ENCODE assay signal across 24 cellular contexts in the genomic region with DNA sequence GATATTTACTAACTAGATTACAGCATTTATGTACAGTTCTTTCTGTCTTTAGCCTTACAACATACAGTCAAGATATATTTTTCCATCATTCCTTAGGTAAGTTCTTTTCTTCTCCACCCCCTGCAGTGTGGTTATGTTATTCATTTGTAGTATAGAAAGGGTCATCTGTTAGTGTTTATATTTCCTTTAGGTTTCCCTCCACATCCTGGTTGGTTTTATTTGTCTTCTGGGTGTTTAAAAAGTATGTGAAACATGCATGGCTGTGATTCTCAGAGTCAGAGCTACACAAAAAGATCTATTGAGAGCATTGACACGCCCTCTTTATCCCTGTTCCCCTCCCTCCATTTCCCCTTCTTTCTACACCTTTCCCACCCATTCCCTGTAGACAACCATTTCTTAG. TPM values are rescaled to one million over a fixed set of nuclear protein-coding genes. Genes with fewer than 3 reads are reported as not detected.
DNase-seq lines count a peak whose midpoint lies in the region; ATAC-seq, FAIRE-seq and TF ChIP-seq lines count a peak whose summit lies in the region.
"Had no signal": no experiment of that assay in that cellular context is flagged by ENCODE, and none has a peak within 500 bp of the region (broad histone marks: within the 10 kb centered on the region; RNA-seq: fewer than 3 reads in every experiment).

No MANE protein-coding gene starts in this region.

- peak overlapping the region; percentile 55 for H2BK5ac ChIP-seq in IMR-90 (ENCODE audit: low read depth, low read length, poor library complexity, severe bottlenecking)

- WGBS in IMR-90 (ENCODE audit: extremely low coverage in 2 of 2, insufficient read length in 1 of 2), 2 experiments, result no CpG with 5 or more reads among the region's 1 CpG
- WGBS in psoas muscle, 3 donors, result 91 to 100% (median 98%) methylated on average over 1 of the region's 1 CpG

- H3K18ac ChIP-seq in IMR-90 (ENCODE audit: low read depth, low read length), result no peak overlapping the region

- H2AK5ac ChIP-seq in IMR-90 (ENCODE audit: low read depth, low read length), result peak overlapping the region; percentile 70; the same call in 1 of the 2 replicates

- CTCF ChIA-PET in IMR-90 (lab: Yijun Ruan, JAX), result no interaction called here

- TF ChIP-seq RAD21 in IMR-90 (IDR thresholded peaks at IDR 0.05; ENCODE audit: low read length), result no peak

- TF ChIP-seq POLR2A in IMR-90 (IDR thresholded peaks at IDR 0.05; ENCODE audit: low read depth, low read length), result no peak

- no peak overlapping the region for H4K8ac ChIP-seq in IMR-90 (ENCODE audit: low read depth in 2 of 2, low read length in 2 of 2)

- H3K4me3 Mint-ChIP-seq in astrocyte (ENCODE audit: unreplicated experiment), result no peak overlapping the region
- H3K4me3 Mint-ChIP-seq: activated CD4-positive, alpha-beta T cell treated with anti-CD3 and anti-CD28 coated beads for 36 hours; CD8-positive, alpha-beta memory T cell; IgD-negative memory B cell; stimulated activated effector memory CD8-positive, alpha-beta T cell treated with anti-CD3 and anti-CD28 coated beads, Interleukin-12 subunit alpha, Interleukin-12 subunit beta, amount 100 ng/mL, for 72 hours had no signal

- H4K20me1 ChIP-seq in IMR-90 (ENCODE audit: insufficient read depth, low read length) (peaks cover 7% of the 10 kb centered on the region; the same call in 1 of the 2 replicates), astrocyte (ENCODE audit: insufficient read depth, low read length) (peaks cover 49% of the 10 kb centered on the region)

- H3K27ac Mint-ChIP-seq in astrocyte (ENCODE audit: unreplicated experiment), result peak overlapping the region; percentile 35
- H3K27ac Mint-ChIP-seq: activated CD4-positive, alpha-beta T cell treated with anti-CD3 and anti-CD28 coated beads for 36 hours; IgD-negative memory B cell; stimulated activated effector memory CD8-positive, alpha-beta T cell treated with anti-CD3 and anti-CD28 coated beads, Interleukin-12 subunit alpha, Interleukin-12 subunit beta, amount 100 ng/mL, for 72 hours had no signal

- DNase-seq in EL, result peak; percentile 47
- DNase-seq in IMR-90, result peak; percentile 33
- DNase-seq in astrocyte (ENCODE audit: low read depth), result no peak
- DNase-seq in mucosa of descending colon, result no peak
- DNase-seq in stimulated activated CD4-positive, alpha-beta T cell treated with anti-CD3 and anti-CD28 coated beads, Interleukin-2, amount 100 ng/mL, for 48 hours, result no peak
- no peak for DNase-seq in psoas muscle
- DNase-seq in NOMO-1 treated with DMSO at 0.1 percent for 48 hours (lab: John Stamatoyannopoulos, UW; ENCODE audit: unreplicated experiment), result no peak
- DNase-seq: activated CD4-positive, alpha-beta T cell treated with anti-CD3 and anti-CD28 coated beads for 36 hours; activated CD8-positive, alpha-beta memory T cell treated with anti-CD3 and anti-CD28 coated beads, Interleukin-2, amount 50 U/mL, for 4 hours; activated effector memory CD4-positive, alpha-beta T cell treated with Interleukin-2 at 50 U/mL for 16 hours; amniotic stem cell; CD8-positive, alpha-beta memory T cell; central memory CD4-positive, alpha-beta T cell; DMS79 treated with DMSO at 0.1 percent for 48 hours; effector CD8-positive, alpha-beta T cell; esophagus squamous epithelium; H7; left ventricle myocardium inferior; retina had no signal

- no peaks in the 10 kb centered on the region for H3K27me3 Mint-ChIP-seq in astrocyte (ENCODE audit: low read depth, unreplicated experiment)
- H3K27me3 Mint-ChIP-seq: activated CD4-positive, alpha-beta T cell treated with anti-CD3 and anti-CD28 coated beads for 36 hours; IgD-negative memory B cell had no signal

- H4K5ac ChIP-seq in IMR-90 (ENCODE audit: low read depth, low read length), result no peak overlapping the region

- dilution Hi-C loops in IMR-90 (cut with HindIII; ENCODE audit: low sequenced_read_pairs, unreplicated experiment), result no loop called here

- no peak overlapping the region for H4K91ac ChIP-seq in IMR-90 (ENCODE audit: insufficient read depth, low read depth, low read length)

- peaks cover 27 to 53% of the 10 kb centered on the region in 2 experiments for H3K79me1 ChIP-seq in IMR-90 (ENCODE audit: low read depth in 1 of 2, low read length in 2 of 2)

- no peak overlapping the region for H3K14ac ChIP-seq in IMR-90 (replicated peaks; ENCODE audit: low read depth, low read length)

- H3K9me3 ChIP-seq in IMR-90 (ENCODE audit: control insufficient read depth, insufficient read depth, low read length) (no peaks in the 10 kb centered on the region), astrocyte (ENCODE audit: insufficient read depth, low read depth, low read length) (no peaks in the 10 kb centered on the region), mucosa of descending colon (no peaks in the 10 kb centered on the region), psoas muscle (no peaks in the 10 kb centered on the region)
- H3K9me3 ChIP-seq: esophagus squamous epithelium, left ventricle myocardium inferior had no signal

- no peak for FAIRE-seq in astrocyte (lab: Jason Lieb, UNC)
- FAIRE-seq: GM18507 had no signal

- peak; percentile 70 for ATAC-seq in IMR-90 (ENCODE audit: low read depth)
- peak; percentile 78 for ATAC-seq in mucosa of descending colon
- no peak for ATAC-seq in HG03196 (IDR thresholded peaks at IDR 0.05; ENCODE audit: unreplicated experiment)
- ATAC-seq in psoas muscle, result no peak
- ATAC-seq: activated CD4-positive, alpha-beta T cell treated with anti-CD3 and anti-CD28 coated beads for 36 hours; Panc1; stimulated activated effector memory CD8-positive, alpha-beta T cell treated with anti-CD3 and anti-CD28 coated beads, Interleukin-12 subunit alpha, Interleukin-12 subunit beta, amount 100 ng/mL, for 72 hours had no signal

- peaks cover 9% of the 10 kb centered on the region for H3K9me1 ChIP-seq in IMR-90 (ENCODE audit: insufficient read depth, low read length)

- no TSS peak for BruUV-seq in IMR-90 (replicated peaks; lab: Mats Ljungman, UMichigan)

- peaks cover 16% of the 10 kb centered on the region for H3K79me2 ChIP-seq in astrocyte (ENCODE audit: insufficient read depth, low read length)

- H3K9ac ChIP-seq in IMR-90 (ENCODE audit: low read depth, low read length), result no peak overlapping the region
- no peak overlapping the region for H3K9ac ChIP-seq in astrocyte (ENCODE audit: low read length)

- H3K23ac ChIP-seq in IMR-90 (ENCODE audit: low read depth, low read length), result no peak overlapping the region

- no peak overlapping the region for H3K56ac ChIP-seq in IMR-90 (ENCODE audit: extremely low read depth, insufficient read depth, low read length)

- H3K36me3 ChIP-seq in IMR-90 (ENCODE audit: control insufficient read depth, insufficient read depth, low read length), result 0 out of 2 replicates have a peak, but pooled peaks cover 1% of the 10 kb centered on the region
- H3K36me3 ChIP-seq in astrocyte (ENCODE audit: insufficient read depth, low read length), result no peaks in the 10 kb centered on the region
- H3K36me3 ChIP-seq in mucosa of descending colon (ENCODE audit: low read depth), result no peaks in the 10 kb centered on the region
- peaks cover 0 to 19% of the 10 kb centered on the region in 2 donors for H3K36me3 ChIP-seq in psoas muscle (ENCODE audit: insufficient read depth in 1 of 2, low read depth in 1 of 2)

- in situ Hi-C loops in IMR-90 (cut with MboI; ENCODE audit: low sequenced_read_pairs), result no loop called here

- H3K4me1 ChIP-seq in IMR-90 (ENCODE audit: control insufficient read depth, insufficient read depth, low read length) (peaks cover 9% of the 10 kb centered on the region; the same call in 1 of the 2 replicates), astrocyte (ENCODE audit: insufficient read depth, low read length) (peaks cover 16% of the 10 kb centered on the region), mucosa of descending colon (ENCODE audit: low read depth) (peaks cover 7% of the 10 kb centered on the region), psoas muscle (peaks cover 26% of the 10 kb centered on the region)

- H3K9me3 Mint-ChIP-seq in astrocyte (ENCODE audit: unreplicated experiment), result no peaks in the 10 kb centered on the region
- H3K9me3 Mint-ChIP-seq: CD8-positive, alpha-beta memory T cell; IgD-negative memory B cell; stimulated activated effector memory CD8-positive, alpha-beta T cell treated with anti-CD3 and anti-CD28 coated beads, Interleukin-12 subunit alpha, Interleukin-12 subunit beta, amount 100 ng/mL, for 72 hours had no signal

- no peak overlapping the region for H3K4me3 ChIP-seq in IMR-90 (ENCODE audit: insufficient read depth, low read depth, low read length)
- H3K4me3 ChIP-seq in astrocyte (ENCODE audit: insufficient read depth, low read depth, low read length), result no peak overlapping the region
- no peak overlapping the region for H3K4me3 ChIP-seq in mucosa of descending colon
- H3K4me3 ChIP-seq in psoas muscle, result no peak overlapping the region
- H3K4me3 ChIP-seq: esophagus squamous epithelium, left ventricle myocardium inferior had no signal

- H2BK20ac ChIP-seq in IMR-90 (ENCODE audit: low read depth, low read length), result no peak overlapping the region; the same call in 1 of the 2 replicates

- H3K4me2 ChIP-seq in IMR-90 (ENCODE audit: low read depth, low read length) (peak overlapping the region; percentile 50; the same call in 1 of the 2 replicates), astrocyte (ENCODE audit: low read length) (peak overlapping the region; percentile 1)

- no peak overlapping the region for H2BK120ac ChIP-seq in IMR-90 (ENCODE audit: low read depth, low read length)

- peaks cover 31% of the 10 kb centered on the region for H3K4me1 Mint-ChIP-seq in astrocyte (ENCODE audit: low read depth, unreplicated experiment)
- H3K4me1 Mint-ChIP-seq: activated CD4-positive, alpha-beta T cell treated with anti-CD3 and anti-CD28 coated beads for 36 hours had no signal

- no peak overlapping the region for H2BK15ac ChIP-seq in IMR-90 (ENCODE audit: low read depth, low read length)

- H3K27me3 ChIP-seq in IMR-90 (ENCODE audit: control insufficient read depth, insufficient read depth, low read length) (no peaks in the 10 kb centered on the region), astrocyte (ENCODE audit: insufficient read depth, low read length) (no peaks in the 10 kb centered on the region), psoas muscle (ENCODE audit: insufficient read depth in 3 of 3, low read length in 2 of 3) (no peaks in the 10 kb centered on the region)
- H3K27me3 ChIP-seq: esophagus squamous epithelium had no signal

- H3K4ac ChIP-seq in IMR-90 (ENCODE audit: low read depth, low read length), result peak overlapping the region; percentile 22; the same call in 1 of the 2 replicates

- no peak overlapping the region for H2AK9ac ChIP-seq in IMR-90 (replicated peaks; ENCODE audit: low read depth, low read length, poor library complexity)

- intact Hi-C loops in IMR-90 (cut with micrococcal nuclease), result loop anchor here (10.0 kb wide), 1 partner anchor 53 kb away; no protein-coding TSS in a partner anchor
- intact Hi-C loops in mucosa of descending colon (cut with DNase I, micrococcal nuclease), result no loop called here
- intact Hi-C loops in psoas muscle (cut with DNase I), result no loop called here

- TF ChIP-seq CTCF in IMR-90 (conservative IDR thresholded peaks at IDR 0.05; ENCODE audit: low read depth, low read length) (no peak), astrocyte (IDR thresholded peaks at IDR 0.05; ENCODE audit: insufficient read depth, low read depth, low read length) (no peak), mucosa of descending colon (IDR thresholded peaks at IDR 0.05) (no peak), psoas muscle (IDR thresholded peaks at IDR 0.05) (no peak)

- POLR2A ChIA-PET in IMR-90 (lab: Charles Lee; ENCODE audit: unreplicated experiment), result no interaction called here

- H2AFZ ChIP-seq in IMR-90 (replicated peaks; ENCODE audit: low read length, poor library complexity), result no peak overlapping the region
- no peak overlapping the region for H2AFZ ChIP-seq in astrocyte (ENCODE audit: low read depth, low read length)

- no peaks in the 10 kb centered on the region for H3K36me3 Mint-ChIP-seq in astrocyte (ENCODE audit: low read depth, unreplicated experiment)

- no peak overlapping the region for H3K27ac ChIP-seq in IMR-90 (ENCODE audit: insufficient read depth, low read length)
- H3K27ac ChIP-seq in astrocyte (ENCODE audit: low read depth, low read length), result no peak overlapping the region
- no peak overlapping the region for H3K27ac ChIP-seq in psoas muscle
- H3K27ac ChIP-seq: esophagus squamous epithelium, left ventricle myocardium inferior had no signal

RNA-seq across cellular contexts. Expression of gene DHX35, which starts 20.1 kb away (rescaled TPM):
- total RNA-seq in IMR-90 (2012; rRNA removed) (8.1 and 9.1 TPM in 2 replicates), astrocyte (7.8 TPM in 2 replicates), mucosa of descending colon (10 to 100 TPM; 14.8 to 16.4 (median 16.3) TPM), psoas muscle (1 to 10 TPM; 3.4 to 6.8 (median 5.5) TPM)
- polyA plus RNA-seq in IMR-90 (2012; rRNA removed) (12.5 and 13.5 TPM in 2 replicates), psoas muscle (10 to 100 TPM in 1 of 3 donors, 1 to 10 TPM in 2; 5.8 to 11.9 (median 9.1) TPM)
- polyA plus RNA-seq in IMR-90 (2012; cell fraction: cytosol; rRNA removed), result 3.5 and 5.9 TPM in 2 replicates
- polyA plus RNA-seq in IMR-90 (2012; cell fraction: nucleus; rRNA removed; ENCODE audit: low replicate concordance), result 42.9 and 80.9 TPM in 2 replicates

RNA-seq across cellular contexts. Expression of gene FAM83D, which starts 56.1 kb away (rescaled TPM):
- total RNA-seq in IMR-90 (2012; rRNA removed) (20.4 and 23.1 TPM in 2 replicates), astrocyte (2.1 and 3.3 TPM in 2 replicates), mucosa of descending colon (10 to 100 TPM in 2 of 3 donors, 1 to 10 TPM in 1; 3.4 to 13.9 (median 13.1) TPM), psoas muscle (under 1 TPM in 2 of 4 donors, not detected in 2; 0.11 to 0.12 TPM)
- polyA plus RNA-seq in IMR-90 (2012; rRNA removed) (26.4 and 29.6 TPM in 2 replicates), psoas muscle (under 1 TPM in 2 of 3 donors, not detected in 1; 0.12 to 0.32 TPM)
- 19.3 and 28.9 TPM in 2 replicates for polyA plus RNA-seq in IMR-90 (2012; cell fraction: cytosol; rRNA removed)
- 15.9 and 19.1 TPM in 2 replicates for polyA plus RNA-seq in IMR-90 (2012; cell fraction: nucleus; rRNA removed; ENCODE audit: low replicate concordance)

Comparison
In these comparisons a context has a peak if more than half of its experiments do, and no peak if none do; other contexts are left out.
1. DNase-seq: peak in EL (single experiment) and IMR-90 (single experiment); none in astrocyte (single experiment), mucosa of descending colon (0 of 3), stimulated activated CD4-positive, alpha-beta T cell treated with anti-CD3 and anti-CD28 coated beads, Interleukin-2, amount 100 ng/mL, for 48 hours (0 of 2), psoas muscle (0 of 2) and NOMO-1 treated with DMSO at 0.1 percent for 48 hours (single experiment).
2. ATAC-seq: peak in IMR-90 (single experiment) and mucosa of descending colon (single experiment); none in HG03196 (single experiment) and psoas muscle (0 of 4).